ENCODE assay signal across 20 cellular contexts in the genomic region with DNA sequence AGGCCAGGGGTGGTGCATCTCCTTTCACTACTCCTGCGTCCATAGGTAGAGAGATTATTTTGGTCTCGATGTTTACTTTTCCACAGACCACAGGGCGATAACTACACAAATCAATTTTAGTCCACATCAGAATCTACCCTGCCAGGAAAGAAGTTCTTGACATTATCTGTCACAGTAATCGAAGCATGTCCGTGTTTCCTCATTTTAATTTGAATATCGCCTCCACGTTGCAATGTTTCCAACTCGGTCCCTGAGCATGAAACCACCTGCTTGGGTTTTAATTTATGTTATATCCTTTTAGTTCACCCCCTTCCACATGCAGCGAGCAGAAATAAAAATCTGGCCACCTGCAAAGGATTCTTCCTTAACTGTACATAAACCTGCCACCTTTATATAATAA.
DNase-seq lines count a peak whose midpoint lies in the region; ATAC-seq and TF ChIP-seq lines count a peak whose summit lies in the region.
"Had no signal": no experiment of that assay in that cellular context is flagged by ENCODE, and none has a peak within 500 bp of the region (broad histone marks: within the 10 kb centered on the region; RNA-seq: fewer than 3 reads in every experiment).

No MANE protein-coding gene starts in this region.

- no peak overlapping the region for H3K27ac ChIP-seq in OCI-LY7 (ENCODE audit: low read depth, low read length, poor library complexity, severe bottlenecking)
- H3K27ac ChIP-seq: HL-60 had no signal

- no peaks in the 10 kb centered on the region for H3K27me3 Mint-ChIP-seq in activated naive CD8-positive, alpha-beta T cell treated with anti-CD3 and anti-CD28 coated beads, Interleukin-2, amount 50 U/mL, for 24 hours
- no peaks in the 10 kb centered on the region for H3K27me3 Mint-ChIP-seq in activated naive CD8-positive, alpha-beta T cell treated with anti-CD3 and anti-CD28 coated beads for 36 hours
- H3K27me3 Mint-ChIP-seq in nephron (ENCODE audit: low read depth): no peaks in the 10 kb centered on the region

- DNase-seq in activated naive CD8-positive, alpha-beta T cell treated with anti-CD3 and anti-CD28 coated beads, Interleukin-2, amount 50 U/mL, for 24 hours: no peak
- DNase-seq in activated naive CD8-positive, alpha-beta T cell treated with anti-CD3 and anti-CD28 coated beads for 36 hours: no peak
- peak; percentile 5 for DNase-seq in OCI-LY7 (ENCODE audit: low spot score)
- no peak for DNase-seq in T-helper 1 cell
- no peak for DNase-seq in SW 1271 (lab: John Stamatoyannopoulos, UW)
- DNase-seq: 8988T; CD8-positive, alpha-beta memory T cell; DMS79 treated with DMSO at 0.1 percent for 48 hours; H9; NCI-H1436; NCI-H2029 treated with DMSO at 0.1 percent for 48 hours; NCI-H2171 treated with DMSO at 0.1 percent for 48 hours; NCI-H446 treated with DMSO at 0.1 percent for 48 hours; NCI-H748 treated with DMSO at 0.1 percent for 48 hours had no signal

- H2AFZ ChIP-seq in OCI-LY7 (ENCODE audit: low read length): peak overlapping the region; percentile 76; the same call in 1 of the 2 replicates

- H3K4me3 ChIP-seq in OCI-LY7 (ENCODE audit: low read depth, low read length, poor library complexity, severe bottlenecking): no peak overlapping the region
- H3K4me3 ChIP-seq: K562 had no signal

- no peaks in the 10 kb centered on the region for H3K9me2 ChIP-seq in OCI-LY7 (ENCODE audit: insufficient read depth, low read length)

- H3K4me2 ChIP-seq in OCI-LY7 (ENCODE audit: low read length): peak overlapping the region; percentile 42; the same call in 1 of the 2 replicates

- H3K4me1 Mint-ChIP-seq in activated naive CD8-positive, alpha-beta T cell treated with anti-CD3 and anti-CD28 coated beads, Interleukin-2, amount 50 U/mL, for 24 hours: peaks cover 11% of the 10 kb centered on the region
- H3K4me1 Mint-ChIP-seq in activated naive CD8-positive, alpha-beta T cell treated with anti-CD3 and anti-CD28 coated beads for 36 hours: no peaks in the 10 kb centered on the region
- H3K4me1 Mint-ChIP-seq in nephron: peaks cover 38% of the 10 kb centered on the region
- H3K4me1 Mint-ChIP-seq: CD8-positive, alpha-beta memory T cell had no signal

- POLR2A ChIA-PET in OCI-LY7 (lab: Charles Lee): no interaction called here

- intact Hi-C loops in OCI-LY7 (cut with micrococcal nuclease; ENCODE audit: unreplicated experiment): no loop called here

- H3K36me3 Mint-ChIP-seq in activated naive CD8-positive, alpha-beta T cell treated with anti-CD3 and anti-CD28 coated beads, Interleukin-2, amount 50 U/mL, for 24 hours (ENCODE audit: low read depth): no peaks in the 10 kb centered on the region
- no peaks in the 10 kb centered on the region for H3K36me3 Mint-ChIP-seq in activated naive CD8-positive, alpha-beta T cell treated with anti-CD3 and anti-CD28 coated beads for 36 hours
- H3K36me3 Mint-ChIP-seq in nephron (ENCODE audit: low read depth): no peaks in the 10 kb centered on the region
- H3K36me3 Mint-ChIP-seq: CD8-positive, alpha-beta memory T cell had no signal

- no peaks in the 10 kb centered on the region for H4K20me1 ChIP-seq in OCI-LY7 (ENCODE audit: insufficient read depth, low read length)

- no peak for ATAC-seq in activated naive CD8-positive, alpha-beta T cell treated with anti-CD3 and anti-CD28 coated beads, Interleukin-2, amount 50 U/mL, for 24 hours
- no peak for ATAC-seq in HG02870 (IDR thresholded peaks at IDR 0.05; ENCODE audit: unreplicated experiment)
- no peak for ATAC-seq in GM18511 (IDR thresholded peaks at IDR 0.05; ENCODE audit: unreplicated experiment)
- ATAC-seq: K562, Panc1 had no signal

- CTCF ChIA-PET in OCI-LY7 (lab: Charles Lee; ENCODE audit: unreplicated experiment): no interaction called here

- no TSS peak for BruUV-seq in OCI-LY7 (replicated peaks; lab: Mats Ljungman, UMichigan)

- H3K9me3 Mint-ChIP-seq in activated naive CD8-positive, alpha-beta T cell treated with anti-CD3 and anti-CD28 coated beads, Interleukin-2, amount 50 U/mL, for 24 hours: no peaks in the 10 kb centered on the region
- no peaks in the 10 kb centered on the region for H3K9me3 Mint-ChIP-seq in activated naive CD8-positive, alpha-beta T cell treated with anti-CD3 and anti-CD28 coated beads for 36 hours
- H3K9me3 Mint-ChIP-seq in nephron: peaks cover 19% of the 10 kb centered on the region

- no peaks in the 10 kb centered on the region for H3K9me3 ChIP-seq in OCI-LY7 (ENCODE audit: low read length)

- peaks cover 11% of the 10 kb centered on the region for H3K4me1 ChIP-seq in OCI-LY7 (ENCODE audit: insufficient read depth, low read length, poor library complexity, severe bottlenecking)

- H3K79me2 ChIP-seq in OCI-LY7 (ENCODE audit: insufficient read depth, low read depth, low read length): no peaks in the 10 kb centered on the region

- TF ChIP-seq CTCF in OCI-LY7 (conservative IDR thresholded peaks at IDR 0.05; ENCODE audit: low read length) (no peak), nephron (IDR thresholded peaks at IDR 0.05; ENCODE audit: unreplicated experiment in 3 of 3) (no peak)

- peak overlapping the region; percentile 53 for H3K27ac Mint-ChIP-seq in activated naive CD8-positive, alpha-beta T cell treated with anti-CD3 and anti-CD28 coated beads, Interleukin-2, amount 50 U/mL, for 24 hours
- no peak overlapping the region for H3K27ac Mint-ChIP-seq in activated naive CD8-positive, alpha-beta T cell treated with anti-CD3 and anti-CD28 coated beads for 36 hours
- H3K27ac Mint-ChIP-seq in nephron: peak overlapping the region in 2 of 3 experiments; percentile 89 to 97
- H3K27ac Mint-ChIP-seq: H9 had no signal

- no peak overlapping the region for H3K4me3 Mint-ChIP-seq in activated naive CD8-positive, alpha-beta T cell treated with anti-CD3 and anti-CD28 coated beads, Interleukin-2, amount 50 U/mL, for 24 hours
- no peak overlapping the region for H3K4me3 Mint-ChIP-seq in activated naive CD8-positive, alpha-beta T cell treated with anti-CD3 and anti-CD28 coated beads for 36 hours
- no peak overlapping the region for H3K4me3 Mint-ChIP-seq in nephron
- H3K4me3 Mint-ChIP-seq: CD8-positive, alpha-beta memory T cell; H9 had no signal

- no peaks in the 10 kb centered on the region for H3K36me3 ChIP-seq in OCI-LY7 (ENCODE audit: insufficient read depth, low read length)
